In genomic region chr10:52566471-52567246, GRCh38 we compare ENCODE assay signal across 8 cellular contexts.
A peak's percentile ranks its signal among the peaks of the same experiment; 100 is the strongest.
DNase-seq lines count a peak whose midpoint lies in the region; ATAC-seq, FAIRE-seq and TF ChIP-seq lines count a peak whose summit lies in the region.

No MANE protein-coding gene starts in this region.

- no peak for ATAC-seq in HG03469 (IDR thresholded peaks at IDR 0.05; ENCODE audit: unreplicated experiment)
- ATAC-seq in activated T-cell treated with anti-CD3 and anti-CD28 coated beads, Interleukin-2, amount 50 U/mL, for 72 hours (replicated peaks in 1 of 2) = no peak

- peaks cover 3% of the 10 kb centered on the region for H3K4me1 Mint-ChIP-seq in endothelial cell (ENCODE audit: unreplicated experiment)
- no peaks in the 10 kb centered on the region for H3K4me1 Mint-ChIP-seq in activated T-cell treated with anti-CD3 and anti-CD28 coated beads, Interleukin-2, amount 50 U/mL, for 72 hours (ENCODE audit: low read depth)

- no peaks in the 10 kb centered on the region for H3K27me3 Mint-ChIP-seq in endothelial cell (ENCODE audit: unreplicated experiment)
- H3K27me3 Mint-ChIP-seq in activated T-cell treated with anti-CD3 and anti-CD28 coated beads, Interleukin-2, amount 50 U/mL, for 72 hours (ENCODE audit: low read depth) = no peaks in the 10 kb centered on the region

- H3K36me3 Mint-ChIP-seq in endothelial cell (ENCODE audit: low read depth, unreplicated experiment) = no peaks in the 10 kb centered on the region
- H3K36me3 Mint-ChIP-seq in activated T-cell treated with anti-CD3 and anti-CD28 coated beads, Interleukin-2, amount 50 U/mL, for 72 hours (ENCODE audit: insufficient read depth in 2 of 2) = no peaks in the 10 kb centered on the region

- TF ChIP-seq CTCF in endothelial cell (IDR thresholded peaks at IDR 0.05; ENCODE audit: unreplicated experiment) = peak; percentile 75

- H3K27ac Mint-ChIP-seq in endothelial cell (ENCODE audit: unreplicated experiment) = no peak overlapping the region
- no peak overlapping the region for H3K27ac Mint-ChIP-seq in activated T-cell treated with anti-CD3 and anti-CD28 coated beads, Interleukin-2, amount 50 U/mL, for 72 hours

- peak; percentile 71 for FAIRE-seq in GM19239 (lab: Jason Lieb, UNC)

- no peaks in the 10 kb centered on the region for H3K9me3 Mint-ChIP-seq in endothelial cell (ENCODE audit: unreplicated experiment)
- H3K9me3 Mint-ChIP-seq in activated T-cell treated with anti-CD3 and anti-CD28 coated beads, Interleukin-2, amount 50 U/mL, for 72 hours = peaks cover 2 to 8% of the 10 kb centered on the region in 2 donors

- DNase-seq in GM19239 (ENCODE audit: insufficient read length, low spot score) (no peak), NCI-H226 (peak; percentile 23), endothelial cell (ENCODE audit: low spot score) (peak; percentile 13), renal cortical epithelial cell (ENCODE audit: low read depth) (peak; percentile 26), NCI-H526 (lab: John Stamatoyannopoulos, UW) (no peak)
- no peak for DNase-seq in activated T-cell treated with anti-CD3 and anti-CD28 coated beads, Interleukin-2, amount 50 U/mL, for 72 hours
- DNase-seq in stimulated activated naive CD4-positive, alpha-beta T cell treated with Interleukin-2 at 50 U/mL for 16 hours (lab: John Stamatoyannopoulos, UW) = no peak

- H3K4me3 Mint-ChIP-seq in endothelial cell (ENCODE audit: unreplicated experiment) = no peak overlapping the region
- no peak overlapping the region for H3K4me3 Mint-ChIP-seq in activated T-cell treated with anti-CD3 and anti-CD28 coated beads, Interleukin-2, amount 50 U/mL, for 72 hours

Comparison
In these comparisons a context has a peak if more than half of its experiments do, and no peak if none do; other contexts are left out.
1. DNase-seq: peak in NCI-H226 (single experiment), endothelial cell (single experiment) and renal cortical epithelial cell (single experiment); none in GM19239 (single experiment), activated T-cell treated with anti-CD3 and anti-CD28 coated beads, Interleukin-2, amount 50 U/mL, for 72 hours (0 of 2), stimulated activated naive CD4-positive, alpha-beta T cell treated with Interleukin-2 at 50 U/mL for 16 hours (single experiment) and NCI-H526 (0 of 2).